In the genomic region with DNA sequence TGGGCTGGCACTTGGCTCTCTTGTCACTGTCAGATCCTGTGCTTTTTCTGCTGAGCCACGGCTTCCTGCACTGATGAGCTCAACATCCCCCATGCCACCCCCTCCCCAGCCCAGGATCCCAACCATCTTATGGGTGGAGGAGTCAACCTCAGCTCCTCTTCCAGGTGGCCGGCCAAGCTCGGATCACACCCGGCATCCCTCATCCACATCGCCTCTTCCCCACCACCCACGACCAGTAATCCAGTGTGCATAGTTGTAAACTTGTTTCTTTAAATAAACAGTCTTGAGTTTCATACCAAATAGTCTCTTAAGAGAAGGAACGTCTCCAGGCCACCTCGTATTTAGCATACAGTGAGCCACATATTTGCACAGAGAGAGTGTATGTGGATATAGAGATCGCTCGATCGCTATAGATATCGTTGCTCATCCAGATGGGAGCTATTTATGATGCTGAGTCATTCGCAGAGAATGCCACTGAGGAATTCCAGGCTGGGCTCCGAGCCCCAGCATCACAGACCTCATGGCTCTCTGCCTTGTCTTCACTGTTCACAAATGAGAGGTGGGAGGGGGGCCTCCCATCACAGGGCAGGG, we compare ENCODE assay signal across 11 cellular contexts.
A peak's percentile ranks its signal among the peaks of the same experiment; 100 is the strongest.
DNase-seq lines count a peak whose midpoint lies in the region; ATAC-seq, FAIRE-seq and TF ChIP-seq lines count a peak whose summit lies in the region.
"Had no signal": no experiment of that assay in that cellular context is flagged by ENCODE, and none has a peak within 500 bp of the region (broad histone marks: within the 10 kb centered on the region; RNA-seq: fewer than 3 reads in every experiment).

No MANE protein-coding gene starts in this region.

- no peak for TF ChIP-seq POLR2A in A549 (IDR thresholded peaks at IDR 0.05; ENCODE audit: low read length)
- TF ChIP-seq POLR2A in H54 (IDR thresholded peaks at IDR 0.05; ENCODE audit: low read depth, low read length) = no peak
- TF ChIP-seq POLR2A in stomach (IDR thresholded peaks at IDR 0.05) = no peak

- H3K4me1 ChIP-seq in A549 (peaks cover 49% of the 10 kb centered on the region), stomach (no peaks in the 10 kb centered on the region)
- H3K4me1 ChIP-seq in effector memory CD4-positive, alpha-beta T cell (ENCODE audit: control insufficient read depth, insufficient read depth, low read length, poor library complexity, severe bottlenecking) = no peaks in the 10 kb centered on the region
- H3K4me1 ChIP-seq: pancreas had no signal

- TF ChIP-seq CTCF in A549 (IDR thresholded peaks at IDR 0.05) (no peak), stomach (IDR thresholded peaks at IDR 0.05) (no peak)

- FAIRE-seq in A549 (lab: Jason Lieb, UNC) (peak; percentile 90), H54 (lab: Jason Lieb, UNC) (peak; percentile 64)
- FAIRE-seq: pancreas had no signal

- TF ChIP-seq EP300 in A549 (IDR thresholded peaks at IDR 0.05) (peak; percentile 51 to 70; a peak in 1 of 5 replicates), stomach (IDR thresholded peaks at IDR 0.05) (no peak)

- no peaks in the 10 kb centered on the region for H3K36me3 ChIP-seq in stomach
- no peaks in the 10 kb centered on the region for H3K36me3 ChIP-seq in effector memory CD4-positive, alpha-beta T cell (ENCODE audit: control insufficient read depth, insufficient read depth, low read length)
- H3K36me3 ChIP-seq: pancreas had no signal

- POLR2A ChIA-PET in A549 (lab: Yijun Ruan, JAX) = interaction anchor here (0.6 to 1.5 kb wide), 5 partner anchors 11 to 64 kb away, joined by 3 read pairs; no protein-coding TSS in a partner anchor

- CTCF ChIA-PET in A549 (lab: Yijun Ruan, JAX) = interaction anchor here (0.6 to 5.2 kb wide), 9 partner anchors 12 to 80 kb away, joined by 3 to 32 read pairs (median 5); partner anchors contain the start of gene CPLX2

- peak; percentile 84 to 89 for DNase-seq in A549 (ENCODE audit: low read depth in 1 of 2, low spot score in 1 of 2)
- peak; percentile 76 for DNase-seq in H54 (ENCODE audit: insufficient read length, low spot score)
- DNase-seq in foreskin melanocyte = peak; percentile 13
- DNase-seq in epidermal melanocyte (ENCODE audit: insufficient read length, low spot score) = no peak
- no peak for DNase-seq in midbrain (lab: John Stamatoyannopoulos, UW)
- DNase-seq in stomach = no peak
- no peak for DNase-seq in effector memory CD4-positive, alpha-beta T cell
- DNase-seq: activated CD4-positive, alpha-beta memory T cell treated with anti-CD3 and anti-CD28 coated beads, Interleukin-2, amount 10 ng/mL, durations not matched to agents 7 days and 5 days; pancreas had no signal

- intact Hi-C loops in stomach (cut with DNase I; ENCODE audit: low total_unique reads) = no loop called here

- H3K27ac ChIP-seq in A549 (peak overlapping the region; percentile 88 to 90), stomach (no peak overlapping the region)
- H3K27ac ChIP-seq in effector memory CD4-positive, alpha-beta T cell (ENCODE audit: insufficient read depth, low read length, poor library complexity, severe bottlenecking) = no peak overlapping the region
- H3K27ac ChIP-seq: KMS-11, pancreas had no signal

- H3K9me3 ChIP-seq in A549 (no peaks in the 10 kb centered on the region), stomach (no peaks in the 10 kb centered on the region)
- no peaks in the 10 kb centered on the region for H3K9me3 ChIP-seq in effector memory CD4-positive, alpha-beta T cell (ENCODE audit: control insufficient read depth, low read length)
- H3K9me3 ChIP-seq: pancreas had no signal

- peak overlapping the region; percentile 81 for H3K4me2 ChIP-seq in A549
- H3K4me2 ChIP-seq: KMS-11 had no signal

- TF ChIP-seq RAD21 in A549 (conservative IDR thresholded peaks at IDR 0.05 in 1 of 2, IDR thresholded peaks at IDR 0.05 in 1 of 2) = peak; percentile 35 to 44; a peak in 3 of 5 replicates

- ATAC-seq in A549 (peak; percentile 77 to 92), SK-N-SH treated with all-trans-retinoic acid at 6 μM for 48 hours (peak; percentile 93)
- ATAC-seq: pancreas had no signal

- H3K4me3 ChIP-seq in A549 (0 out of 3 replicates have a peak overlapping the region, but pooled peaks have one; percentile 2), stomach (no peak overlapping the region)
- no peak overlapping the region for H3K4me3 ChIP-seq in effector memory CD4-positive, alpha-beta T cell (ENCODE audit: insufficient read depth, low read depth, low read length, poor library complexity, severe bottlenecking)
- H3K4me3 ChIP-seq: pancreas had no signal

- H3K27me3 ChIP-seq in stomach = peaks cover 0 to 66% (median 3%) of the 10 kb centered on the region in 3 donors
- H3K27me3 ChIP-seq in effector memory CD4-positive, alpha-beta T cell (replicated peaks; ENCODE audit: control insufficient read depth, insufficient read depth, low read length, poor library complexity, severe bottlenecking) = no peaks in the 10 kb centered on the region
- H3K27me3 ChIP-seq: pancreas had no signal

- WGBS in A549 (ENCODE audit: missing lambda C conversion rate) = 1% methylated on average over 14 of the region's 14 CpGs
- 46 to 63% (median 58%) methylated on average over 14 of the region's 14 CpGs for WGBS in stomach, 5 donors

TF ChIP-seq in A549, 52 proteins besides CTCF, POLR2A, EP300 and RAD21 (continues in another document):
- TF ChIP-seq POLR2AphosphoS2 (conservative IDR thresholded peaks at IDR 0.05; ENCODE audit: low read length) (no peak), RARB (CRISPR knock-in tag; IDR thresholded peaks at IDR 0.05) (no peak), FOSL2 (IDR thresholded peaks at IDR 0.05) (peak; percentile 85), FOSL2 (CRISPR knock-in tag; IDR thresholded peaks at IDR 0.05) (peak; percentile 91), SMC3 (IDR thresholded peaks at IDR 0.05) (peak; percentile 31; the same call in 1 of the 3 replicates), GATA3 (IDR thresholded peaks at IDR 0.05; ENCODE audit: borderline replicate concordance) (peak; percentile 95), PBX3 (IDR thresholded peaks at IDR 0.05) (peak; percentile 34; the same call in 1 of the 2 replicates), EHMT2 (IDR thresholded peaks at IDR 0.05; ENCODE audit: low read depth) (no peak), CEBPB (IDR thresholded peaks at IDR 0.05) (peak in 1 of 2 experiments; percentile 39; a peak in 1 of 4 replicates), CHD2 (IDR thresholded peaks at IDR 0.05; ENCODE audit: low read length, partially characterized antibody) (no peak), MAFK (IDR thresholded peaks at IDR 0.05; ENCODE audit: partially characterized antibody) (peak; percentile 86)
- TF ChIP-seq, protein P1, sequence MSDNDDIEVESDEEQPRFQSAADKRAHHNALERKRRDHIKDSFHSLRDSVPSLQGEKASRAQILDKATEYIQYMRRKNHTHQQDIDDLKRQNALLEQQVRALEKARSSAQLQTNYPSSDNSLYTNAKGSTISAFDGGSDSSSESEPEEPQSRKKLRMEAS (IDR thresholded peaks at IDR 0.05) = peak; percentile 88

TF ChIP-seq in SK-N-SH treated with all-trans-retinoic acid at 6 μM for 48 hours, 23 proteins besides CTCF, POLR2A, EP300 and RAD21:
- TF ChIP-seq, protein P2, sequence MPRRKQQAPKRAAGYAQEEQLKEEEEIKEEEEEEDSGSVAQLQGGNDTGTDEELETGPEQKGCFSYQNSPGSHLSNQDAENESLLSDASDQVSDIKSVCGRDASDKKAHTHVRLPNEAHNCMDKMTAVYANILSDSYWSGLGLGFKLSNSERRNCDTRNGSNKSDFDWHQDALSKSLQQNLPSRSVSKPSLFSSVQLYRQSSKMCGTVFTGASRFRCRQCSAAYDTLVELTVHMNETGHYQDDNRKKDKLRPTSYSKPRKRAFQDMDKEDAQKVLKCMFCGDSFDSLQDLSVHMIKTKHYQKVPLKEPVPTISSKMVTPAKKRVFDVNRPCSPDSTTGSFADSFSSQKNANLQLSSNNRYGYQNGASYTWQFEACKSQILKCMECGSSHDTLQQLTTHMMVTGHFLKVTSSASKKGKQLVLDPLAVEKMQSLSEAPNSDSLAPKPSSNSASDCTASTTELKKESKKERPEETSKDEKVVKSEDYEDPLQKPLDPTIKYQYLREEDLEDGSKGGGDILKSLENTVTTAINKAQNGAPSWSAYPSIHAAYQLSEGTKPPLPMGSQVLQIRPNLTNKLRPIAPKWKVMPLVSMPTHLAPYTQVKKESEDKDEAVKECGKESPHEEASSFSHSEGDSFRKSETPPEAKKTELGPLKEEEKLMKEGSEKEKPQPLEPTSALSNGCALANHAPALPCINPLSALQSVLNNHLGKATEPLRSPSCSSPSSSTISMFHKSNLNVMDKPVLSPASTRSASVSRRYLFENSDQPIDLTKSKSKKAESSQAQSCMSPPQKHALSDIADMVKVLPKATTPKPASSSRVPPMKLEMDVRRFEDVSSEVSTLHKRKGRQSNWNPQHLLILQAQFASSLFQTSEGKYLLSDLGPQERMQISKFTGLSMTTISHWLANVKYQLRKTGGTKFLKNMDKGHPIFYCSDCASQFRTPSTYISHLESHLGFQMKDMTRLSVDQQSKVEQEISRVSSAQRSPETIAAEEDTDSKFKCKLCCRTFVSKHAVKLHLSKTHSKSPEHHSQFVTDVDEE (CRISPR knock-in tag; IDR thresholded peaks at IDR 0.05) = no peak
- TF ChIP-seq SNAI2 (CRISPR knock-in tag; IDR thresholded peaks at IDR 0.05) (no peak), OSR1 (CRISPR knock-in tag; IDR thresholded peaks at IDR 0.05) (no peak), POU6F1 (CRISPR knock-in tag; IDR thresholded peaks at IDR 0.05; ENCODE audit: borderline replicate concordance, low read depth) (no peak), BACH2 (CRISPR knock-in tag; IDR thresholded peaks at IDR 0.05; ENCODE audit: borderline replicate concordance) (no peak), ISL1 (CRISPR knock-in tag; IDR thresholded peaks at IDR 0.05) (peak; percentile 50)

Comparison
In these comparisons a context has a peak if more than half of its experiments do, and no peak if none do; other contexts are left out.
1. DNase-seq: peak in A549 (2 of 2), H54 (single experiment) and foreskin melanocyte (single experiment); none in epidermal melanocyte (single experiment), midbrain (single experiment), stomach (single experiment) and effector memory CD4-positive, alpha-beta T cell (0 of 3).
2. H3K27ac ChIP-seq: peak in A549 (2 of 2); none in stomach (0 of 5) and effector memory CD4-positive, alpha-beta T cell (single experiment).